In genomic region chr12:54558311-54558710, GRCh38 we compare ENCODE assay signal across 31 cellular contexts. TPM values are rescaled to one million over a fixed set of nuclear protein-coding genes. Genes with fewer than 3 reads are reported as not detected.
"Had no signal": no experiment of that assay in that cellular context is flagged by ENCODE, and none has a peak within 500 bp of the region (broad histone marks: within the 10 kb centered on the region; RNA-seq: fewer than 3 reads in every experiment).

No MANE protein-coding gene starts in this region.

- ATAC-seq: activated naive CD4-positive, alpha-beta T cell treated with anti-CD3 and anti-CD28 coated beads, Interleukin-2, amount 50 U/mL, for 72 hours; activated T-cell treated with anti-CD3 and anti-CD28 coated beads, Interleukin-2, amount 50 U/mL, for 72 hours; foreskin keratinocyte; gastrocnemius medialis; T-helper 17 cell; WTC11 had no signal

- H3K27ac ChIP-seq: ascending aorta, breast epithelium, cardiac muscle cell, colonic mucosa, esophagus muscularis mucosa, foreskin keratinocyte, gastrocnemius medialis, VCaP had no signal

- DNase-seq: activated CD4-positive, alpha-beta memory T cell treated with anti-CD3 and anti-CD28 coated beads, Interleukin-2, amount 10 ng/mL, durations not matched to agents 7 days and 5 days; activated CD4-positive, alpha-beta T cell treated with anti-CD3 and anti-CD28 coated beads for 1 hour; activated CD4-positive, alpha-beta T cell treated with anti-CD3 and anti-CD28 coated beads for 4 hours; activated CD4-positive, alpha-beta T cell treated with anti-CD3 and anti-CD28 coated beads, Interleukin-2, amount 10 ng/mL, durations not matched to agents 7 days and 5 days; activated CD4-positive, alpha-beta T cell treated with anti-CD3 and anti-CD28 coated beads, Interleukin-2, amount 50 U/mL, for 4 hours; activated CD8-positive, alpha-beta memory T cell treated with anti-CD3 and anti-CD28 coated beads, Interleukin-2, amount 50 U/mL, for 48 hours; activated gamma-delta T cell; activated naive CD4-positive, alpha-beta T cell; activated naive CD4-positive, alpha-beta T cell treated with anti-CD3 and anti-CD28 coated beads, Interleukin-2, amount 10 ng/mL, durations not matched to agents 7 days and 5 days; activated naive CD8-positive, alpha-beta T cell treated with anti-CD3 and anti-CD28 coated beads, Interleukin-2, amount 10 ng/mL, durations not matched to agents 7 days and 5 days; activated T-cell treated with anti-CD3 and anti-CD28 coated beads for 4 hours; activated T-cell treated with anti-CD3 and anti-CD28 coated beads, Interleukin-2, amount 50 U/mL, for 24 hours; activated T-cell treated with anti-CD3 and anti-CD28 coated beads, Interleukin-2, amount 50 U/mL, for 72 hours; central memory CD4-positive, alpha-beta T cell; cerebellar nuclear complex; colonic mucosa; effector memory CD4-positive, alpha-beta T cell; endodermal cell; erythroblast; foreskin keratinocyte; gastrocnemius medialis; T-helper 1 cell; T-helper 17 cell had no signal

RNA-seq across cellular contexts. Expression of gene PDE1B, which starts 8.9 kb away (rescaled TPM):
- total RNA-seq: dermis microvascular lymphatic vessel endothelial cell, foreskin keratinocyte had no signal

RNA-seq across cellular contexts. Expression of gene PPP1R1A, which starts 30.1 kb away (rescaled TPM):
- total RNA-seq: activated CD4-positive, alpha-beta memory T cell treated with anti-CD3 and anti-CD28 coated beads, Interleukin-2, amount 10 ng/mL, durations not matched to agents 7 days and 5 days; activated CD4-positive, alpha-beta T cell treated with anti-CD3 and anti-CD28 coated beads, Interleukin-2, amount 10 ng/mL, durations not matched to agents 7 days and 5 days; activated naive CD4-positive, alpha-beta T cell treated with anti-CD3 and anti-CD28 coated beads, Interleukin-2, amount 50 U/mL, for 72 hours; activated naive CD8-positive, alpha-beta T cell treated with anti-CD3 and anti-CD28 coated beads, Interleukin-2, amount 10 ng/mL, durations not matched to agents 7 days and 5 days; activated T-cell treated with anti-CD3 and anti-CD28 coated beads, Interleukin-2, amount 50 U/mL, for 72 hours; dermis microvascular lymphatic vessel endothelial cell; foreskin keratinocyte; T-helper 17 cell had no signal
